ENCODE assay signal across 8 cellular contexts in the genomic region with DNA sequence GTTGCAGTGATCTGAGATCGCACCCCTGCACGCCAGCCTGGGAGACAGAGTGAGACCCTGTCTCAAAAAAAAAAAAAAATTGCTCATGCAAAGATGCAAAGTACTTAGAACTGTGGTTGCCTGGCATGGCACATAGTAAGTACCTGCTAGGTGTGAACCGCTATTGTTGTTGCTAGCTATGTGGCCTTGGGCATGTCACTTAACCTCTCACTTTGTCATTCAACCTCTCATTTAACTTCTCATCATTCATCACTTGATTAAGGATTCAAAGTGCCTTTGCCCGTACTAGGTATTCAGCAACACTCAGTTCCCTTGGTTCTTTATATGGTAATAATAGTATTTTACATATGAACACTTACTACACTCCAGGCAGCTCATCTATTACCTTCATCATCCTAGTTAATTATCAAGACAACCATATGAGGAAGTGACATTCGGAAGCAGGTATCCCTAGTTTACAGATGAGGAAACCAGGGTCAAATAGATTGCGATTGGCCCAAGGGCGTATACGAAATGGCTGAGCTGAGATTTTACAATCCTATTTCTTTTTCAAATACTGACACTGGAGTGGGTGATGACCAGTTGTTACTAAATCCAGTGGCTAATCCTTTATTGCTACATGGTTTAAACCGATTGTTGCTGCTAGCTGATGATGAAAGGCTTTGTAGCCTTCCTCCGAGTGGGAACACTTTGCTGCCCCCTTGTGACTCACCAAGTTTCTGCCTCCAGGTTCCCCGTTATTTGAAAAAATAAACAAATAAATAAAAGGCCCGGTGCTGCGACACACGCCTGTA. TPM values are rescaled to one million over a fixed set of nuclear protein-coding genes. Genes with fewer than 3 reads are reported as not detected.
A peak's percentile ranks its signal among the peaks of the same experiment; 100 is the strongest.
DNase-seq lines count a peak whose midpoint lies in the region; ATAC-seq, FAIRE-seq and TF ChIP-seq lines count a peak whose summit lies in the region.

No MANE protein-coding gene starts in this region.

- POLR2A ChIA-PET in activated B cell treated with CpG ODN at 0.5 μM for 24 hours (lab: Charles Lee) = interaction anchor here (0.7 to 1.9 kb wide), 9 partner anchors 44 to 214 kb away, joined by 3 to 18 read pairs (median 5); a partner anchor contains a TSS

- no peaks in the 10 kb centered on the region for H3K9me3 ChIP-seq in lower lobe of right lung

- ATAC-seq in activated B cell treated with CpG ODN at 0.5 μM for 24 hours (ENCODE audit: low read depth) (peak; percentile 57), lower lobe of right lung (peak; percentile 47 to 68), GM18511 (IDR thresholded peaks at IDR 0.05; ENCODE audit: unreplicated experiment) (no peak)

- intact Hi-C loops in activated B cell treated with CpG ODN at 0.5 μM for 24 hours (cut with micrococcal nuclease) (loop anchor here (1.0 to 5.0 kb wide), 7 partner anchors 23 to 213 kb away; no protein-coding TSS in a partner anchor), lower lobe of right lung (cut with DNase I) (no loop called here)

- no peaks in the 10 kb centered on the region for H3K36me3 Mint-ChIP-seq in activated B cell treated with CpG ODN at 0.5 μM for 24 hours (ENCODE audit: low read depth)

- no peaks in the 10 kb centered on the region for H3K27me3 Mint-ChIP-seq in activated B cell treated with CpG ODN at 0.5 μM for 24 hours

- DNase-seq in AG20443 (ENCODE audit: low spot score) = peak; percentile 61
- DNase-seq in GM19239 (ENCODE audit: insufficient read length, low spot score) = peak; percentile 32
- peak; percentile 17 for DNase-seq in NCI-H2029 (lab: John Stamatoyannopoulos, UW)
- peak; percentile 30 for DNase-seq in activated B cell treated with CpG ODN at 0.5 μM for 24 hours
- peak; percentile 46 for DNase-seq in cerebellar cortex (ENCODE audit: low spot score)
- peak; percentile 52 for DNase-seq in lower lobe of right lung
- DNase-seq in stimulated activated CD8-positive, alpha-beta memory T cell treated with anti-CD3 and anti-CD28 coated beads, Interleukin-2, amount 100 ng/mL, for 1 hour (ENCODE audit: low read depth in 2 of 2) = peak; percentile 38 to 49

- FAIRE-seq in GM19239 (lab: Jason Lieb, UNC) = peak; percentile 90

- H3K4me1 ChIP-seq in lower lobe of right lung = no peaks in the 10 kb centered on the region

- TF ChIP-seq CTCF in activated B cell treated with CpG ODN at 0.5 μM for 24 hours (IDR thresholded peaks at IDR 0.05) (no peak), lower lobe of right lung (IDR thresholded peaks at IDR 0.05) (peak; percentile 49)

- H3K4me3 Mint-ChIP-seq in activated B cell treated with CpG ODN at 0.5 μM for 24 hours = no peak overlapping the region

- CTCF ChIA-PET in activated B cell treated with CpG ODN at 0.5 μM for 24 hours (lab: Charles Lee) = interaction anchor here (0.7 to 2.4 kb wide), 28 partner anchors 9 to 261 kb away, joined by 3 to 27 read pairs (median 4); a partner anchor contains a TSS

- H3K4me1 Mint-ChIP-seq in activated B cell treated with CpG ODN at 0.5 μM for 24 hours = peaks cover 2% of the 10 kb centered on the region

- no peaks in the 10 kb centered on the region for H3K27me3 ChIP-seq in lower lobe of right lung (ENCODE audit: low read depth)

- no peak overlapping the region for H3K27ac Mint-ChIP-seq in activated B cell treated with CpG ODN at 0.5 μM for 24 hours

- no peak overlapping the region for H3K4me3 ChIP-seq in lower lobe of right lung

- no peaks in the 10 kb centered on the region for H3K9me3 Mint-ChIP-seq in activated B cell treated with CpG ODN at 0.5 μM for 24 hours

- H3K36me3 ChIP-seq in lower lobe of right lung = no peaks in the 10 kb centered on the region

- H3K27ac ChIP-seq in lower lobe of right lung = no peak overlapping the region

RNA-seq across cellular contexts. Expression of a gene that starts 28.8 kb away (rescaled TPM):
- 9.7 and 9.9 TPM in 2 replicates for total RNA-seq in activated B cell treated with CpG ODN at 0.5 μM for 24 hours
- 9.6 TPM for total RNA-seq in lower lobe of right lung

RNA-seq across cellular contexts. Expression of a gene that starts 36.6 kb away (rescaled TPM):
- 330 and 338 TPM in 2 replicates for total RNA-seq in activated B cell treated with CpG ODN at 0.5 μM for 24 hours
- 21.7 TPM for total RNA-seq in lower lobe of right lung

Comparison
In these comparisons a context has a peak if more than half of its experiments do, and no peak if none do; other contexts are left out.
1. RNA of a gene that starts 36.6 kb away (total RNA-seq): 330 to 338 TPM in activated B cell treated with CpG ODN at 0.5 μM for 24 hours; 21.7 TPM in lower lobe of right lung (single experiment); every median in the first group is over 10 times any median in the second.
2. Peak in every context shown above with its lines, with median percentiles within 50 percentile points of each other: DNase-seq.